8 cellular contexts compared by ENCODE assay signal in the genomic region with DNA sequence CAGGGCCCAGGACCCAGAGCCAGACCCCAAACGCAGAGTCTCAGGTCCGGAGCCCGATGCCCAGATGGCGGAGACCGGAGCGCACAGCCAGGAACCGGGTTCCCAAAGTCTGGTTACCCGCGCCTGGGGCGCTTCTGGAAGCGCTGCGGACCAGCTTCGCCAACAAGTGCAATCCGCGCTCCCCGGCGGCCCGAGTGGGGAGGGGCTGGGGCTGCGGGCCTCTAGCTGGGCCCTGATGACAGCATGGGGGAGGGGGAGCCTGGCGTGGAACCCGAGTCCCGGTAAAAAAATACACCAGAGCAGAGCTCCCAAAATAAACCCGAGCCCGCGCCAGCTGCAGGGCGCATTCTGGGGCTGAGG. TPM values are rescaled to one million over a fixed set of nuclear protein-coding genes. Genes with fewer than 3 reads are reported as not detected.
DNase-seq lines count a peak whose midpoint lies in the region; ATAC-seq and TF ChIP-seq lines count a peak whose summit lies in the region.

No MANE protein-coding gene starts in this region.

- no peaks in the 10 kb centered on the region for H3K4me1 ChIP-seq in H9 (ENCODE audit: insufficient read depth, low read length)
- peaks cover 6% of the 10 kb centered on the region for H3K4me1 ChIP-seq in hepatocyte (ENCODE audit: insufficient read depth)
- peaks cover 9% of the 10 kb centered on the region for H3K4me1 ChIP-seq in skeletal muscle satellite cell (ENCODE audit: control insufficient read depth, insufficient read depth, low read length)

- H4K91ac ChIP-seq in H9 (ENCODE audit: insufficient read length, low read depth, low read length) = no peak overlapping the region

- H3K9ac ChIP-seq in H9 (ENCODE audit: extremely low read depth, insufficient read length, low read length) (no peak overlapping the region), skeletal muscle satellite cell (ENCODE audit: low read depth, low read length) (no peak overlapping the region)

- peak overlapping the region; percentile 37 to 75; a peak in 4 of 5 replicates for H3K4me3 Mint-ChIP-seq in H9
- H3K4me3 Mint-ChIP-seq in activated naive CD8-positive, alpha-beta T cell = peak overlapping the region; percentile 30

- no peaks in the 10 kb centered on the region for H4K20me1 ChIP-seq in H9 (ENCODE audit: control insufficient read depth, insufficient read depth, insufficient read length)
- H4K20me1 ChIP-seq in hepatocyte (ENCODE audit: insufficient read depth, poor library complexity, severe bottlenecking) = no peaks in the 10 kb centered on the region

- ATAC-seq in GM21825 (IDR thresholded peaks at IDR 0.05; ENCODE audit: unreplicated experiment) = no peak

- no CpG with 5 or more reads among the region's 26 CpGs for WGBS in H9 (ENCODE audit: extremely low coverage, insufficient read length, low lambda C conversion rate)
- 8% methylated on average over 17 of the region's 26 CpGs for WGBS in hepatocyte (ENCODE audit: low lambda C conversion rate, missing lambda C conversion rate)

- no peak overlapping the region for H3K14ac ChIP-seq in H9 (ENCODE audit: insufficient read depth, low read length)

- no peak overlapping the region for H3K27ac Mint-ChIP-seq in H9
- no peak overlapping the region for H3K27ac Mint-ChIP-seq in activated naive CD8-positive, alpha-beta T cell

- no peak overlapping the region for H2BK120ac ChIP-seq in H9 (ENCODE audit: low read depth, low read length, poor library complexity, severe bottlenecking)

- H2BK15ac ChIP-seq in H9 (ENCODE audit: low read depth, low read length) = no peak overlapping the region

- H3K18ac ChIP-seq in H9 (ENCODE audit: insufficient read length, low read depth, low read length) = no peak overlapping the region

- no peak overlapping the region for H3K4ac ChIP-seq in H9 (ENCODE audit: low read depth, low read length)

- H3T11ph ChIP-seq in H9 (ENCODE audit: low read length) = no peak overlapping the region

- no peak overlapping the region for H4K5ac ChIP-seq in H9 (ENCODE audit: insufficient read length, low read depth, low read length)

- H3K4me1 Mint-ChIP-seq in H9 = peaks cover 0 to 9% of the 10 kb centered on the region in 2 experiments; a peak in 2 of 4 replicates
- H3K4me1 Mint-ChIP-seq in activated naive CD8-positive, alpha-beta T cell (ENCODE audit: low read depth) = peaks cover 17% of the 10 kb centered on the region

- H3K79me1 ChIP-seq in H9 (ENCODE audit: insufficient read depth, low read depth, low read length, poor library complexity, severe bottlenecking) = no peaks in the 10 kb centered on the region

- H2AK5ac ChIP-seq in H9 (ENCODE audit: insufficient read length, low read length) = no peak overlapping the region

- H2BK20ac ChIP-seq in H9 (ENCODE audit: low read depth, low read length, poor library complexity, severe bottlenecking) = no peak overlapping the region

- H2BK12ac ChIP-seq in H9 (ENCODE audit: insufficient read length, low read depth, low read length) = no peak overlapping the region

- no peak overlapping the region for H3K27ac ChIP-seq in H9 (ENCODE audit: insufficient read length, low read depth, low read length)
- no peak overlapping the region for H3K27ac ChIP-seq in hepatocyte

- peaks cover 7% of the 10 kb centered on the region for H3K23me2 ChIP-seq in H9 (ENCODE audit: insufficient read length, low read depth, low read length, poor library complexity, severe bottlenecking)

- H2BK5ac ChIP-seq in H9 (ENCODE audit: insufficient read length, low read length) = no peak overlapping the region

- DNase-seq in H9 (peak; percentile 35), hepatocyte (ENCODE audit: low spot score) (peak; percentile 25), SW 1271 (lab: John Stamatoyannopoulos, UW) (no peak), GM19240 (ENCODE audit: insufficient read length, low spot score) (no peak)
- no peak for DNase-seq in activated CD4-positive, alpha-beta T cell treated with anti-CD3 and anti-CD28 coated beads for 48 hours

- H3K27me3 ChIP-seq in H9 (ENCODE audit: insufficient read depth, low read length) = peaks cover 70% of the 10 kb centered on the region
- peaks cover 74% of the 10 kb centered on the region for H3K27me3 ChIP-seq in hepatocyte
- H3K27me3 ChIP-seq in skeletal muscle satellite cell (ENCODE audit: control insufficient read depth, insufficient read depth, low read length) = peaks cover 68% of the 10 kb centered on the region

- no peaks in the 10 kb centered on the region for H3K9me2 ChIP-seq in hepatocyte (replicated peaks; ENCODE audit: insufficient read depth)

- no peak overlapping the region for H3K23ac ChIP-seq in H9 (ENCODE audit: insufficient read length, low read depth, low read length)

- peaks cover 99% of the 10 kb centered on the region for H3K27me3 Mint-ChIP-seq in H9 (ENCODE audit: low read depth)
- H3K27me3 Mint-ChIP-seq in activated naive CD8-positive, alpha-beta T cell = peaks cover 25% of the 10 kb centered on the region

- H3K9me3 ChIP-seq in H9 (ENCODE audit: control insufficient read depth, low read depth, low read length) (no peaks in the 10 kb centered on the region), hepatocyte (ENCODE audit: low read depth) (no peaks in the 10 kb centered on the region), skeletal muscle satellite cell (replicated peaks; ENCODE audit: low read length) (no peaks in the 10 kb centered on the region)

- H3K9me3 Mint-ChIP-seq in H9 = no peaks in the 10 kb centered on the region
- no peaks in the 10 kb centered on the region for H3K9me3 Mint-ChIP-seq in activated naive CD8-positive, alpha-beta T cell (ENCODE audit: low read depth)

- H3K36me3 ChIP-seq in hepatocyte (replicated peaks; ENCODE audit: insufficient read depth, low read depth) (no peaks in the 10 kb centered on the region), skeletal muscle satellite cell (ENCODE audit: insufficient read depth, low read length) (no peaks in the 10 kb centered on the region)

- no peak overlapping the region for H3K56ac ChIP-seq in H9 (ENCODE audit: insufficient read length, low read depth, low read length)

- H3K79me2 ChIP-seq in H9 (ENCODE audit: insufficient read depth, low read length) = no peaks in the 10 kb centered on the region
- no peaks in the 10 kb centered on the region for H3K79me2 ChIP-seq in hepatocyte

- H3K4me3 ChIP-seq in hepatocyte = peak overlapping the region; percentile 75
- H3K4me3 ChIP-seq in skeletal muscle satellite cell (ENCODE audit: low read length) = peak overlapping the region; percentile 69

- H2AFZ ChIP-seq in H9 (ENCODE audit: low read length) = no peak overlapping the region
- H2AFZ ChIP-seq in hepatocyte = peak overlapping the region; percentile 68

- no peak overlapping the region for H4K8ac ChIP-seq in H9 (replicated peaks; ENCODE audit: insufficient read length, low read depth, low read length)

- H3K4me2 ChIP-seq in H9 (ENCODE audit: insufficient read depth, insufficient read length, low read length) (peak overlapping the region; percentile 62), hepatocyte (peak overlapping the region; percentile 99), skeletal muscle satellite cell (ENCODE audit: low read length) (peak overlapping the region; percentile 91)

- TF ChIP-seq CTCF in H9 (conservative IDR thresholded peaks at IDR 0.05) (no peak), hepatocyte (IDR thresholded peaks at IDR 0.05; ENCODE audit: poor library complexity) (no peak)

- H3K36me3 Mint-ChIP-seq in H9 (ENCODE audit: insufficient read depth in 1 of 3, low read depth in 3 of 3) = no peaks in the 10 kb centered on the region; a peak in 1 of 7 replicates
- no peaks in the 10 kb centered on the region for H3K36me3 Mint-ChIP-seq in activated naive CD8-positive, alpha-beta T cell

RNA-seq across cellular contexts. Expression of gene NT5C1A, which starts 0.5 kb away (rescaled TPM):
- total RNA-seq in H9 (2021) (not detected in 2 replicates), hepatocyte (2.1 and 5.1 TPM in 2 replicates)
- 1.0 and 1.8 TPM in 2 replicates for polyA plus RNA-seq in hepatocyte
- total RNA-seq in skeletal muscle satellite cell (2012; rRNA removed) = not detected in 2 replicates

RNA-seq across cellular contexts. Expression of gene HPCAL4, which starts 19.8 kb away (rescaled TPM):
- total RNA-seq in H9 (2021) (0.15 TPM in 2 replicates), hepatocyte (14.2 and 15.8 TPM in 2 replicates)
- polyA plus RNA-seq in hepatocyte = 12.6 and 13.8 TPM in 2 replicates
- total RNA-seq in skeletal muscle satellite cell (2012; rRNA removed) = not detected in 2 replicates

RNA-seq across cellular contexts. Expression of gene HEYL, which starts 32.0 kb away (rescaled TPM):
- total RNA-seq in H9 (2021) (1.8 and 1.9 TPM in 2 replicates), hepatocyte (9.0 and 10.9 TPM in 2 replicates)
- 17.9 and 24.8 TPM in 2 replicates for polyA plus RNA-seq in hepatocyte
- under 0.01 and 1.3 TPM in 2 replicates for total RNA-seq in skeletal muscle satellite cell (2012; rRNA removed)

Comparison
In these comparisons a context has a peak if more than half of its experiments do, and no peak if none do; other contexts are left out.
1. DNase-seq: peak in H9 (single experiment) and hepatocyte (single experiment); none in SW 1271 (0 of 2), GM19240 (single experiment) and activated CD4-positive, alpha-beta T cell treated with anti-CD3 and anti-CD28 coated beads for 48 hours (single experiment).
2. RNA of gene HPCAL4, which starts 19.8 kb away (total RNA-seq): 14.2 to 15.8 TPM in hepatocyte; 0.15 TPM in H9; every median in the first group is over 10 times any median in the second.
3. Peak in every context shown above with its lines, with median percentiles within 50 percentile points of each other: H3K4me2 ChIP-seq.